In genomic region chr6:135535989-135536414, GRCh38 we compare ENCODE assay signal across 7 cellular contexts. TPM values are rescaled to one million over a fixed set of nuclear protein-coding genes. Genes with fewer than 3 reads are reported as not detected.
DNase-seq lines count a peak whose midpoint lies in the region; ATAC-seq, FAIRE-seq and TF ChIP-seq lines count a peak whose summit lies in the region.

No MANE protein-coding gene starts in this region.

- TF ChIP-seq POLR2A in H54 (IDR thresholded peaks at IDR 0.05; ENCODE audit: low read depth, low read length): no peak
- no peak for TF ChIP-seq POLR2A in GM12878 (IDR thresholded peaks at IDR 0.05; ENCODE audit: low read depth, low read length)
- no peak for TF ChIP-seq POLR2A in thyroid gland (IDR thresholded peaks at IDR 0.05)

- no peaks in the 10 kb centered on the region; a peak in 1 of 4 replicates for H3K27me3 ChIP-seq in GM12878 (replicated peaks in 1 of 2; ENCODE audit: control insufficient read depth in 2 of 2, insufficient read depth in 2 of 2, low read length in 1 of 2)
- no peaks in the 10 kb centered on the region for H3K27me3 ChIP-seq in kidney epithelial cell (ENCODE audit: control insufficient read depth, insufficient read depth, low read length)
- H3K27me3 ChIP-seq in thyroid gland: no peaks in the 10 kb centered on the region

- no peaks in the 10 kb centered on the region for H4K20me1 ChIP-seq in GM12878 (ENCODE audit: control insufficient read depth, insufficient read depth)

- no peak overlapping the region for H3K4me3 ChIP-seq in GM12878
- H3K4me3 ChIP-seq in kidney epithelial cell (ENCODE audit: low read depth, low read length): no peak overlapping the region
- no peak overlapping the region for H3K4me3 ChIP-seq in thyroid gland (replicated peaks in 1 of 3)

- H3K4me2 ChIP-seq in GM12878 (ENCODE audit: control insufficient read depth, insufficient read depth): no peak overlapping the region

- peak; percentile 51 to 69 (median 58); a peak in 5 of 6 replicates for TF ChIP-seq CTCF in GM12878 (IDR thresholded peaks at IDR 0.05 in 2 of 3, conservative IDR thresholded peaks at IDR 0.05 in 1 of 3; ENCODE audit: control insufficient read depth in 2 of 3, extremely low read depth in 1 of 3, insufficient read depth in 1 of 3, low read depth in 3 of 3, low read length in 3 of 3)
- peak; percentile 60 for TF ChIP-seq CTCF in kidney epithelial cell (IDR thresholded peaks at IDR 0.05; ENCODE audit: insufficient read depth, low read length, poor library complexity, severe bottlenecking)
- TF ChIP-seq CTCF in thyroid gland (IDR thresholded peaks at IDR 0.05): peak; percentile 27 to 64 (median 54)

- no peaks in the 10 kb centered on the region for H3K9me3 ChIP-seq in GM12878 (replicated peaks; ENCODE audit: control insufficient read depth, insufficient read depth, low read length)
- no peaks in the 10 kb centered on the region for H3K9me3 ChIP-seq in thyroid gland

- peak; percentile 60 for ATAC-seq in GM12878

- intact Hi-C loops in GM12878 (cut with micrococcal nuclease; ENCODE audit: unreplicated experiment) (loop anchor here (1.0 to 5.0 kb wide), 4 partner anchors 85 to 691 kb away; no protein-coding TSS in a partner anchor), thyroid gland (cut with DNase I) (loop anchor here (5.0 kb wide), 1 partner anchor 691 kb away; no protein-coding TSS in a partner anchor)

- no TSS peak for BruUV-seq in GM12878 (replicated peaks; lab: Mats Ljungman, UMichigan)

- CTCF ChIA-PET in GM12878 (lab: Yijun Ruan, JAX): interaction anchor here (0.7 to 4.6 kb wide), 37 partner anchors 8 to 786 kb away, joined by 3 to 84 read pairs (median 4); no protein-coding TSS in a partner anchor

- in situ Hi-C loops in GM12878 (cut with MboI): loop anchor here (5.0 to 10.0 kb wide), 2 partner anchors 376 to 689 kb away; no protein-coding TSS in a partner anchor

- H3K79me2 ChIP-seq in GM12878 (ENCODE audit: control insufficient read depth, insufficient read depth, low read length): no peaks in the 10 kb centered on the region

- RAD21 ChIA-PET in GM12878 (lab: Charles Lee; ENCODE audit: unreplicated experiment): interaction anchor here (0.6 to 2.4 kb wide), 11 partner anchors 30 to 781 kb away, joined by 3 to 18 read pairs (median 4); no protein-coding TSS in a partner anchor

- H3K27ac ChIP-seq in GM12878 (ENCODE audit: control insufficient read depth, insufficient read depth) (no peak overlapping the region), thyroid gland (no peak overlapping the region)

- TF ChIP-seq RAD21 in GM12878 (IDR thresholded peaks at IDR 0.05; ENCODE audit: insufficient read depth, low read depth, low read length): peak; percentile 87

- TF ChIP-seq EP300 in GM12878 (IDR thresholded peaks at IDR 0.05; ENCODE audit: borderline replicate concordance in 1 of 2, control insufficient read depth in 1 of 2, low read depth in 2 of 2, low read length in 2 of 2): no peak

- FAIRE-seq in H54 (lab: Jason Lieb, UNC) (peak; percentile 77), GM12878 (lab: Jason Lieb, UNC) (peak; percentile 89)

- 14% methylated on average over 4 of the region's 4 CpGs for WGBS in GM12878 (ENCODE audit: insufficient coverage, insufficient replicate concordance, low lambda C conversion rate, missing lambda C conversion rate)
- 8 to 12% methylated on average over 4 of the region's 4 CpGs for WGBS in thyroid gland, 2 donors

- POLR2A ChIA-PET in GM12878 (lab: Charles Lee): no interaction called here

- no peak overlapping the region for H3K9ac ChIP-seq in GM12878 (ENCODE audit: control insufficient read depth, insufficient read depth, low read length)

- H3K4me1 ChIP-seq in GM12878 (ENCODE audit: control insufficient read depth, insufficient read depth, low read length) (no peaks in the 10 kb centered on the region), thyroid gland (peaks cover 0 to 3% of the 10 kb centered on the region in 2 donors)

- peak; percentile 19 for DNase-seq in DMS153 (lab: John Stamatoyannopoulos, UW)
- DNase-seq in H54 (ENCODE audit: insufficient read length, low spot score): no peak
- peak; percentile 26 for DNase-seq in NCI-H526 treated with DMSO at 0.1 percent for 48 hours (lab: John Stamatoyannopoulos, UW)
- DNase-seq in GM12878 (ENCODE audit: low read depth, low spot score): peak; percentile 4
- DNase-seq in kidney epithelial cell (ENCODE audit: low read depth): peak; percentile 56
- DNase-seq in thyroid gland: no peak
- DNase-seq in effector CD8-positive, alpha-beta T cell (lab: John Stamatoyannopoulos, UW): no peak

- H3K36me3 ChIP-seq in GM12878 (ENCODE audit: control insufficient read depth in 2 of 2, insufficient read depth in 2 of 2, low read length in 1 of 2) (no peaks in the 10 kb centered on the region), kidney epithelial cell (ENCODE audit: control insufficient read depth, insufficient read depth, low read length) (no peaks in the 10 kb centered on the region), thyroid gland (no peaks in the 10 kb centered on the region)

- H2AFZ ChIP-seq in GM12878 (ENCODE audit: control insufficient read depth, low read depth, low read length): no peak overlapping the region

- SMC1A ChIA-PET in GM12878 (lab: Charles Lee; ENCODE audit: uncharacterized antibody, unreplicated experiment): interaction anchor here (0.6 to 3.7 kb wide), 27 partner anchors 9 to 784 kb away, joined by 3 to 32 read pairs (median 4); no protein-coding TSS in a partner anchor

TF ChIP-seq in GM12878, 131 proteins besides CTCF, POLR2A, EP300 and RAD21:
- peak; percentile 80 for TF ChIP-seq SMC3 (IDR thresholded peaks at IDR 0.05; ENCODE audit: borderline replicate concordance, low read length)
- 0 out of 2 replicates have a peak, but pooled peaks have one; percentile 25 for TF ChIP-seq MEF2A (IDR thresholded peaks at IDR 0.05; ENCODE audit: insufficient read depth, low read depth, low read length)
- TF ChIP-seq RAD51 (IDR thresholded peaks at IDR 0.05): no peak

RNA-seq across cellular contexts. Expression of gene AHI1, which starts 38.5 kb away (rescaled TPM):
- 46.4 and 46.8 TPM in 2 replicates for total RNA-seq in GM12878 (2013; cell fraction: nucleolus; rRNA removed)
- total RNA-seq in GM12878 (2014; rRNA removed) (4.6 and 5.0 TPM in 2 replicates), GM12878 (2014; rRNA removed; fragmentation: Illumina TruSeq; extraction: Trizol) (5.3 and 6.0 TPM in 2 replicates), GM12878 (2021) (4.1 and 5.4 TPM in 2 replicates), kidney epithelial cell (3.7 and 5.2 TPM in 2 replicates), thyroid gland (10 to 100 TPM; 25.5 to 53.3 (median 42.1) TPM)
- 2.1 TPM for polyA plus RNA-seq in GM12878 (2011; ENCODE audit: low read depth)
- polyA plus RNA-seq in GM12878 (2011; rRNA removed) (9.5 and 15.7 TPM in 2 replicates), GM12878 (2014; fragmentation: Illumina TruSeq; extraction: Trizol) (4.6 and 4.8 TPM in 2 replicates), GM12878 (2014; fragmentation: Nextera tagmentation; extraction: Ambion mirVana) (1 to 10 TPM; 3.2 to 3.6 TPM), GM12878 (2014; rRNA removed) (2.6 and 3.4 TPM in 2 replicates), GM12878 (2016; fragmentation: Nextera tagmentation; extraction: Ambion mirVana) (1 to 10 TPM; 4.8 to 6.6 TPM)
- 2.8 and 3.4 TPM in 2 replicates for polyA plus RNA-seq in GM12878 (2011; cell fraction: cytosol; rRNA removed)
- 12.6 and 13.6 TPM in 2 replicates for polyA plus RNA-seq in GM12878 (2011; cell fraction: nucleus; rRNA removed)
- polyA plus RNA-seq in GM12878 (2012): 6.9 and 9.0 TPM in 2 replicates
- polyA minus RNA-seq in GM12878 (2011; rRNA and poly(A)+ RNA removed): 5.8 and 8.2 TPM in 2 replicates
- polyA minus RNA-seq in GM12878 (2011; cell fraction: cytosol; rRNA and poly(A)+ RNA removed): 0.94 and 3.5 TPM in 2 replicates
- 11.4 and 21.3 TPM in 2 replicates for polyA minus RNA-seq in GM12878 (2011; cell fraction: nucleus; rRNA and poly(A)+ RNA removed)

Comparison
In these comparisons a context has a peak if more than half of its experiments do, and no peak if none do; other contexts are left out.
1. DNase-seq: peak in DMS153 (single experiment), NCI-H526 treated with DMSO at 0.1 percent for 48 hours (single experiment), GM12878 (single experiment) and kidney epithelial cell (single experiment); none in H54 (single experiment), thyroid gland (0 of 2) and effector CD8-positive, alpha-beta T cell (single experiment).
2. Peak in every context shown above with its lines, with median percentiles within 50 percentile points of each other: CTCF ChIP-seq.